Comparison of ENCODE assay signal across 20 cellular contexts in the genomic region with DNA sequence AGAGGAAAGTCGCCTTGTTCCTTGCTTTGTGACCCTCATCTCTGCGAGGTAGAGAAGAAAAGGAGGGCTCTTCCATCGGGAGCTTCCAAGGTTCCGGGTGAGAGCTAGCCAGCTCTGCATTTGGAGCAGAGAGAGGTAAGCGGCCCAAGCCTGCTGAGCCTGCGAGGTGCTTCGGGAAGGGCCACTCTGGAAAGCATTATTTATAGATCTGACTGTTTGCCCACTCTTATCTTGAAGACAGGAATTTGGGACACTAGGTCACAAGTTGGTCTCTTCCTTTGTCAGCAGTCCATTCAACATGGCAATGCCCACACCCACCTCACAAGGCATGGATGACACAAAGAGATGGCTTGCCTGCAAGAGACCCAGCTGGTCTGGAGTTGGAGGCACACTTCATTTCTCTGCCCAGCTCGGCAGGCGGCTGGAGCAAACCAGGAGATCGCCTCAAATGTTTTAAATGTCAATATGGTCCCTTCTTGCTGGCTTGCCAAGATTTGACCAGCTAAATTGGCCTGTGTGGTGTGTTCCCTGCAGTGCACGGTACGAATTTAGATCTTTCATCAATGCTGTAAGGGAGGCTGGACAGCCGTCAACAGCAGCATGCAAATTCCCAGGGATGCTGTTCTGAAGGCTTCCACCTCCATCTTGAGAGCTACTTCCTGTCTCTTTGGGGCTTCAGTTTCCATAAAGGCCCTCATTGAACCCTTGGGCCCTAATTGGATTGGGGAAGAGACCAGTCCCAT. TPM values are rescaled to one million over a fixed set of nuclear protein-coding genes. Genes with fewer than 3 reads are reported as not detected.
DNase-seq lines count a peak whose midpoint lies in the region; ATAC-seq and TF ChIP-seq lines count a peak whose summit lies in the region.
"Had no signal": no experiment of that assay in that cellular context is flagged by ENCODE, and none has a peak within 500 bp of the region (broad histone marks: within the 10 kb centered on the region; RNA-seq: fewer than 3 reads in every experiment).

No MANE protein-coding gene starts in this region.

- H3K36me3 ChIP-seq in left ventricle myocardium inferior (no peaks in the 10 kb centered on the region), neuronal stem cell (replicated peaks in 1 of 2; ENCODE audit: control insufficient read depth in 2 of 2, insufficient read depth in 2 of 2, low read length in 2 of 2) (no peaks in the 10 kb centered on the region), tibial artery (no peaks in the 10 kb centered on the region)

- no peak overlapping the region for H3K4me3 Mint-ChIP-seq in T-helper 17 cell
- H3K4me3 Mint-ChIP-seq: CD4-positive, alpha-beta T cell; GM23338 had no signal

- H3K18ac ChIP-seq in neuronal stem cell (ENCODE audit: low read length) = peak overlapping the region; percentile 13

- H3K4me1 Mint-ChIP-seq in T-helper 17 cell = peaks cover 7% of the 10 kb centered on the region

- WGBS in neuronal stem cell (ENCODE audit: extremely low coverage in 2 of 2, insufficient read length in 2 of 2, insufficient replicate concordance in 1 of 2), 2 donors = no CpG with 5 or more reads among the region's 13 CpGs

- no peak overlapping the region for H2AFZ ChIP-seq in neuronal stem cell (ENCODE audit: low read length)
- H2AFZ ChIP-seq: GM23338 had no signal

- H3K4me1 ChIP-seq in left ventricle myocardium inferior (peaks cover 43% of the 10 kb centered on the region), neuronal stem cell (ENCODE audit: control insufficient read depth in 2 of 2, insufficient read depth in 1 of 2, low read depth in 1 of 2, low read length in 2 of 2) (peaks cover 0 to 2% of the 10 kb centered on the region in 2 donors), tibial artery (peaks cover 0 to 11% (median 8%) of the 10 kb centered on the region in 4 donors)

- H2BK12ac ChIP-seq in neuronal stem cell (ENCODE audit: low read length) = no peak overlapping the region

- TF ChIP-seq CTCF in left ventricle myocardium inferior (IDR thresholded peaks at IDR 0.05; ENCODE audit: borderline replicate concordance) (no peak), tibial artery (IDR thresholded peaks at IDR 0.05) (no peak)

- no peak overlapping the region for H2BK5ac ChIP-seq in neuronal stem cell (ENCODE audit: low read length)

- H3K27me3 ChIP-seq in left ventricle myocardium inferior (ENCODE audit: low read depth) = peaks cover 44% of the 10 kb centered on the region
- H3K27me3 ChIP-seq in neuronal stem cell (ENCODE audit: control insufficient read depth in 3 of 3, insufficient read depth in 3 of 3, low read depth in 1 of 3, low read length in 3 of 3) = peaks cover 21 to 61% (median 52%) of the 10 kb centered on the region in 3 experiments
- H3K27me3 ChIP-seq in tibial artery = peaks cover 6 to 54% of the 10 kb centered on the region in 2 donors

- ATAC-seq in T-helper 17 cell = no peak
- peak; percentile 79 for ATAC-seq in Right ventricle myocardium superior (ENCODE audit: poor library complexity)
- ATAC-seq in HG03571 (IDR thresholded peaks at IDR 0.05; ENCODE audit: unreplicated experiment) = no peak
- ATAC-seq: GM23338, HCT116 had no signal

- H3K9me3 ChIP-seq in T-helper 17 cell (ENCODE audit: control insufficient read depth, low read length, poor library complexity, severe bottlenecking) (no peaks in the 10 kb centered on the region), left ventricle myocardium inferior (replicated peaks) (no peaks in the 10 kb centered on the region), neuronal stem cell (replicated peaks in 1 of 2; ENCODE audit: control insufficient read depth in 2 of 2, insufficient read depth in 1 of 2, low read depth in 1 of 2, low read length in 2 of 2) (peaks cover 0 to 3% of the 10 kb centered on the region in 2 donors), tibial artery (no peaks in the 10 kb centered on the region)
- H3K9me3 ChIP-seq: Caco-2 had no signal

- H3K27ac ChIP-seq in left ventricle myocardium inferior (replicated peaks) (peak overlapping the region; percentile 76), neuronal stem cell (replicated peaks; ENCODE audit: low read length) (no peak overlapping the region), substantia nigra (ENCODE audit: low read depth, low read length, poor library complexity, severe bottlenecking) (no peak overlapping the region), tibial artery (no peak overlapping the region)
- H3K27ac ChIP-seq: C4-2B, HL-60 had no signal

- H2BK15ac ChIP-seq in neuronal stem cell (ENCODE audit: low read length) = no peak overlapping the region

- intact Hi-C loops in Right ventricle myocardium superior (cut with DNase I) (no loop called here), left ventricle myocardium inferior (cut with micrococcal nuclease) (no loop called here), tibial artery (cut with DNase I; ENCODE audit: low total_unique reads) (no loop called here)

- H3K79me1 ChIP-seq in neuronal stem cell (ENCODE audit: low read depth, low read length) = no peaks in the 10 kb centered on the region

- H3K27me3 Mint-ChIP-seq in T-helper 17 cell = peaks cover 39% of the 10 kb centered on the region

- H3K23ac ChIP-seq in neuronal stem cell (ENCODE audit: low read depth, low read length, poor library complexity) = no peak overlapping the region

- H3K4ac ChIP-seq in neuronal stem cell (ENCODE audit: low read length) = no peak overlapping the region

- H3K27ac Mint-ChIP-seq in T-helper 17 cell = peak overlapping the region; percentile 54
- H3K27ac Mint-ChIP-seq: CD4-positive, alpha-beta T cell; GM23338 had no signal

- no peak overlapping the region for H4K8ac ChIP-seq in neuronal stem cell (ENCODE audit: low read depth, low read length)

- H3K9ac ChIP-seq in neuronal stem cell (ENCODE audit: low read depth, low read length, poor library complexity) = no peak overlapping the region

- H4K91ac ChIP-seq in neuronal stem cell (ENCODE audit: low read depth, low read length, poor library complexity) = no peak overlapping the region

- H2AK5ac ChIP-seq in neuronal stem cell (ENCODE audit: low read depth, low read length) = no peak overlapping the region

- no peak overlapping the region for H3K4me3 ChIP-seq in left ventricle myocardium inferior
- H3K4me3 ChIP-seq in neuronal stem cell (ENCODE audit: low read length in 2 of 2) = peak overlapping the region in 1 of 2 donors; percentile 47
- no peak overlapping the region for H3K4me3 ChIP-seq in tibial artery
- H3K4me3 ChIP-seq: GM23338 had no signal

- peaks cover 7% of the 10 kb centered on the region for H3K36me3 Mint-ChIP-seq in T-helper 17 cell (ENCODE audit: low read depth)

- no peak for DNase-seq in T-helper 17 cell
- DNase-seq in Right ventricle myocardium superior = no peak
- DNase-seq in left ventricle myocardium inferior = no peak
- DNase-seq in neuronal stem cell (ENCODE audit: low spot score) = no peak
- no peak for DNase-seq in substantia nigra (lab: John Stamatoyannopoulos, UW)
- DNase-seq in T-helper 9 cell = no peak
- DNase-seq in tibial artery = no peak
- DNase-seq: AML-193; Caco-2; CD4-positive, alpha-beta T cell; DMS153; DMS79; GDM1; IMR-90; KBM-7 had no signal

- no peak overlapping the region for H2BK120ac ChIP-seq in neuronal stem cell (ENCODE audit: low read depth, low read length)

- no peak overlapping the region for H3K14ac ChIP-seq in neuronal stem cell (ENCODE audit: low read length)

- H3K4me2 ChIP-seq in neuronal stem cell (ENCODE audit: insufficient read depth, low read length, poor library complexity, severe bottlenecking) = no peak overlapping the region
- H3K4me2 ChIP-seq: GM23338 had no signal

RNA-seq across cellular contexts. Expression of a gene that starts 19.5 kb away (rescaled TPM):
- 100 to 1,000 TPM; 103 to 110 TPM for total RNA-seq in T-helper 17 cell
- total RNA-seq in Right ventricle myocardium superior = 25.6 TPM
- 28.7 TPM for total RNA-seq in left ventricle myocardium inferior
- polyA plus RNA-seq in neuronal stem cell (2013, experiment 1 of 2) = 10.0 TPM
- 10.0 TPM for polyA plus RNA-seq in neuronal stem cell (2013, experiment 2 of 2)

RNA-seq across cellular contexts. Expression of a gene that starts 22.8 kb away (rescaled TPM):
- total RNA-seq in T-helper 17 cell (1 to 10 TPM; 2.5 to 3.6 TPM), Right ventricle myocardium superior (6.2 TPM), left ventricle myocardium inferior (7.5 TPM)
- polyA plus RNA-seq in neuronal stem cell (2013, experiment 1 of 2) = 5.5 TPM
- 5.0 TPM for polyA plus RNA-seq in neuronal stem cell (2013, experiment 2 of 2)

RNA-seq across cellular contexts. Expression of a gene that starts 41.8 kb away (rescaled TPM):
- total RNA-seq in T-helper 17 cell (under 1 TPM in 1 of 2 donors, not detected in 1; 0.18 TPM), Right ventricle myocardium superior (4.2 TPM), left ventricle myocardium inferior (2.6 TPM)
- polyA plus RNA-seq in neuronal stem cell (2013, experiment 1 of 2) = 72.5 TPM
- polyA plus RNA-seq in neuronal stem cell (2013, experiment 2 of 2) = 70.8 TPM
